In genomic region chr1:115706774-115707425, GRCh38 we compare ENCODE assay signal across 8 cellular contexts.
DNase-seq lines count a peak whose midpoint lies in the region; ATAC-seq and TF ChIP-seq lines count a peak whose summit lies in the region.

No MANE protein-coding gene starts in this region.

- peak; percentile 45 for ATAC-seq in activated CD8-positive, alpha-beta memory T cell treated with anti-CD3 and anti-CD28 coated beads, Interleukin-2, amount 10 ng/mL, durations not matched to agents 7 days and 5 days
- no peak for ATAC-seq in GM21528 (IDR thresholded peaks at IDR 0.05; ENCODE audit: low FRiP score, unreplicated experiment)

- intact Hi-C loops in PC-9 (cut with micrococcal nuclease; ENCODE audit: unreplicated experiment) (loop anchor here (2.0 kb wide), 1 partner anchor 64 kb away; no protein-coding TSS in a partner anchor), esophagus squamous epithelium (cut with DNase I) (loop anchor here (10.0 kb wide), 1 partner anchor 92 kb away; no protein-coding TSS in a partner anchor)

- H3K36me3 ChIP-seq in HUES48 (ENCODE audit: control insufficient read depth, insufficient read depth, low read length) (no peaks in the 10 kb centered on the region), PC-9 (ENCODE audit: low read depth) (no peaks in the 10 kb centered on the region), esophagus squamous epithelium (no peaks in the 10 kb centered on the region), neuronal stem cell (replicated peaks in 1 of 2; ENCODE audit: control insufficient read depth in 2 of 2, insufficient read depth in 2 of 2, low read length in 2 of 2) (no peaks in the 10 kb centered on the region)

- H3K4ac ChIP-seq in neuronal stem cell (ENCODE audit: low read length): no peak overlapping the region

- POLR2A ChIA-PET in PC-9 (lab: Charles Lee; ENCODE audit: unreplicated experiment): interaction anchor here (0.7 kb wide), 1 partner anchor 211 kb away, joined by 8 read pairs; no protein-coding TSS in a partner anchor

- no peak overlapping the region for H2BK12ac ChIP-seq in neuronal stem cell (ENCODE audit: low read length)

- TF ChIP-seq POLR2A in esophagus squamous epithelium (IDR thresholded peaks at IDR 0.05): no peak

- H3K79me1 ChIP-seq in neuronal stem cell (ENCODE audit: low read depth, low read length): no peaks in the 10 kb centered on the region

- no peaks in the 10 kb centered on the region for H3K27me3 ChIP-seq in HUES48 (ENCODE audit: control insufficient read depth, insufficient read depth, low read length)
- H3K27me3 ChIP-seq in PC-9 (ENCODE audit: insufficient read depth, low read depth): no peaks in the 10 kb centered on the region
- peaks cover 0 to 12% (median 0%) of the 10 kb centered on the region in 4 donors for H3K27me3 ChIP-seq in esophagus squamous epithelium
- peaks cover 0 to 3% (median 0%) of the 10 kb centered on the region in 3 experiments for H3K27me3 ChIP-seq in neuronal stem cell (ENCODE audit: control insufficient read depth in 3 of 3, insufficient read depth in 3 of 3, low read depth in 1 of 3, low read length in 3 of 3)

- H3K27ac ChIP-seq in HUES48 (ENCODE audit: low read depth, low read length): peak overlapping the region; percentile 10
- no peak overlapping the region for H3K27ac ChIP-seq in PC-9
- no peak overlapping the region for H3K27ac ChIP-seq in esophagus squamous epithelium
- H3K27ac ChIP-seq in neuronal stem cell (replicated peaks; ENCODE audit: low read length): peak overlapping the region; percentile 82

- 21 to 22% methylated on average over 5 to 6 of the region's 7 CpGs for WGBS in esophagus squamous epithelium, 2 donors
- WGBS in neuronal stem cell (ENCODE audit: extremely low coverage in 2 of 2, insufficient read length in 2 of 2, insufficient replicate concordance in 1 of 2), 2 donors: no CpG with 5 or more reads among the region's 7 CpGs

- H3K4me2 ChIP-seq in PC-9 (no peak overlapping the region), neuronal stem cell (ENCODE audit: insufficient read depth, low read length, poor library complexity, severe bottlenecking) (no peak overlapping the region)

- BruUV-seq in PC-9 (replicated peaks; lab: Mats Ljungman, UMichigan): no TSS peak

- H2AFZ ChIP-seq in PC-9 (no peak overlapping the region), neuronal stem cell (ENCODE audit: low read length) (peak overlapping the region; percentile 60)

- H3K18ac ChIP-seq in neuronal stem cell (ENCODE audit: low read length): no peak overlapping the region

- H3F3A ChIP-seq in PC-9 (ENCODE audit: insufficient read depth, low read depth): no peaks in the 10 kb centered on the region; the same call in none of the 2 replicates

- H3K9me2 ChIP-seq in PC-9 (ENCODE audit: insufficient read depth): no peaks in the 10 kb centered on the region

- no peak for DNase-seq in activated CD8-positive, alpha-beta memory T cell treated with anti-CD3 and anti-CD28 coated beads, Interleukin-2, amount 10 ng/mL, durations not matched to agents 7 days and 5 days
- DNase-seq in activated CD8-positive, alpha-beta memory T cell treated with anti-CD3 and anti-CD28 coated beads, Interleukin-2, amount 50 U/mL, for 4 hours: no peak
- DNase-seq in PC-9 (peak in 1 of 2 experiments; percentile 58), esophagus squamous epithelium (lab: John Stamatoyannopoulos, UW) (no peak), neuronal stem cell (ENCODE audit: low spot score) (peak; percentile 64)
- no peak for DNase-seq in central memory CD4-positive, alpha-beta T cell

- H3K36me3 Mint-ChIP-seq in activated CD8-positive, alpha-beta memory T cell treated with anti-CD3 and anti-CD28 coated beads, Interleukin-2, amount 10 ng/mL, durations not matched to agents 7 days and 5 days: no peaks in the 10 kb centered on the region

- no peak overlapping the region for H2BK120ac ChIP-seq in neuronal stem cell (ENCODE audit: low read depth, low read length)

- H3K4me1 ChIP-seq in HUES48 (ENCODE audit: control insufficient read depth, insufficient read depth, low read length) (peaks cover 5% of the 10 kb centered on the region; the same call in 1 of the 2 replicates), PC-9 (replicated peaks; ENCODE audit: insufficient read depth) (peaks cover 38% of the 10 kb centered on the region), esophagus squamous epithelium (peaks cover 7 to 30% (median 16%) of the 10 kb centered on the region in 3 donors), neuronal stem cell (ENCODE audit: control insufficient read depth in 2 of 2, insufficient read depth in 1 of 2, low read depth in 1 of 2, low read length in 2 of 2) (peaks cover 5 to 14% of the 10 kb centered on the region in 2 donors)

- no peak overlapping the region for H2BK5ac ChIP-seq in neuronal stem cell (ENCODE audit: low read length)

- no peaks in the 10 kb centered on the region for H3K4me1 Mint-ChIP-seq in activated CD8-positive, alpha-beta memory T cell treated with anti-CD3 and anti-CD28 coated beads, Interleukin-2, amount 10 ng/mL, durations not matched to agents 7 days and 5 days

- H3K27me3 Mint-ChIP-seq in activated CD8-positive, alpha-beta memory T cell treated with anti-CD3 and anti-CD28 coated beads, Interleukin-2, amount 10 ng/mL, durations not matched to agents 7 days and 5 days: peaks cover 18% of the 10 kb centered on the region

- no peak overlapping the region for H2AK5ac ChIP-seq in neuronal stem cell (ENCODE audit: low read depth, low read length)

- H3K23ac ChIP-seq in neuronal stem cell (ENCODE audit: low read depth, low read length, poor library complexity): no peak overlapping the region

- no peaks in the 10 kb centered on the region for H3K9me3 ChIP-seq in HUES48 (ENCODE audit: control insufficient read depth, insufficient read depth, low read length)
- H3K9me3 ChIP-seq in PC-9 (ENCODE audit: insufficient read depth, low read depth): no peaks in the 10 kb centered on the region
- H3K9me3 ChIP-seq in esophagus squamous epithelium: no peaks in the 10 kb centered on the region
- H3K9me3 ChIP-seq in neuronal stem cell (replicated peaks in 1 of 2; ENCODE audit: control insufficient read depth in 2 of 2, insufficient read depth in 1 of 2, low read depth in 1 of 2, low read length in 2 of 2): no peaks in the 10 kb centered on the region

- no peaks in the 10 kb centered on the region for H4K20me1 ChIP-seq in PC-9 (ENCODE audit: insufficient read depth)

- H2BK15ac ChIP-seq in neuronal stem cell (ENCODE audit: low read length): no peak overlapping the region

- no peak overlapping the region for H4K8ac ChIP-seq in neuronal stem cell (ENCODE audit: low read depth, low read length)

- no peak overlapping the region for H3K14ac ChIP-seq in neuronal stem cell (ENCODE audit: low read length)

- H3K4me3 ChIP-seq in HUES48 (ENCODE audit: low read depth, low read length) (no peak overlapping the region), PC-9 (no peak overlapping the region), esophagus squamous epithelium (no peak overlapping the region), neuronal stem cell (ENCODE audit: low read length in 2 of 2) (no peak overlapping the region)

- no peaks in the 10 kb centered on the region for H3K9me3 Mint-ChIP-seq in activated CD8-positive, alpha-beta memory T cell treated with anti-CD3 and anti-CD28 coated beads, Interleukin-2, amount 10 ng/mL, durations not matched to agents 7 days and 5 days (ENCODE audit: low read depth)

- H4K91ac ChIP-seq in neuronal stem cell (ENCODE audit: low read depth, low read length, poor library complexity): no peak overlapping the region

- no peak overlapping the region for H3K9ac ChIP-seq in HUES48 (ENCODE audit: low read depth, low read length)
- no peak overlapping the region for H3K9ac ChIP-seq in neuronal stem cell (ENCODE audit: low read depth, low read length, poor library complexity)

- H3K79me2 ChIP-seq in PC-9 (ENCODE audit: low read depth): no peaks in the 10 kb centered on the region

- CTCF ChIA-PET in activated CD8-positive, alpha-beta memory T cell treated with anti-CD3 and anti-CD28 coated beads, Interleukin-2, amount 10 ng/mL, durations not matched to agents 7 days and 5 days (lab: Charles Lee): interaction anchor here (0.6 to 2.8 kb wide), 25 partner anchors 10 to 564 kb away, joined by 3 to 41 read pairs (median 4); no protein-coding TSS in a partner anchor
- CTCF ChIA-PET in PC-9 (lab: Charles Lee): interaction anchor here (0.5 to 2.8 kb wide), 25 partner anchors 8 to 1241 kb away, joined by 3 to 21 read pairs (median 4); no protein-coding TSS in a partner anchor

- H3K27ac Mint-ChIP-seq in activated CD8-positive, alpha-beta memory T cell treated with anti-CD3 and anti-CD28 coated beads, Interleukin-2, amount 10 ng/mL, durations not matched to agents 7 days and 5 days: no peak overlapping the region

- H3K4me3 Mint-ChIP-seq in activated CD8-positive, alpha-beta memory T cell treated with anti-CD3 and anti-CD28 coated beads, Interleukin-2, amount 10 ng/mL, durations not matched to agents 7 days and 5 days: no peak overlapping the region

- peak; percentile 99 for TF ChIP-seq CTCF in PC-9 (conservative IDR thresholded peaks at IDR 0.05)
- peak; percentile 29 to 70 (median 47) for TF ChIP-seq CTCF in esophagus squamous epithelium (IDR thresholded peaks at IDR 0.05)

Comparison
In these comparisons a context has a peak if more than half of its experiments do, and no peak if none do; other contexts are left out.
1. H3K27ac ChIP-seq: peak in HUES48 (single experiment) and neuronal stem cell (single experiment); none in PC-9 (single experiment) and esophagus squamous epithelium (0 of 4).